ENCODE assay signal across 20 cellular contexts in the genomic region with DNA sequence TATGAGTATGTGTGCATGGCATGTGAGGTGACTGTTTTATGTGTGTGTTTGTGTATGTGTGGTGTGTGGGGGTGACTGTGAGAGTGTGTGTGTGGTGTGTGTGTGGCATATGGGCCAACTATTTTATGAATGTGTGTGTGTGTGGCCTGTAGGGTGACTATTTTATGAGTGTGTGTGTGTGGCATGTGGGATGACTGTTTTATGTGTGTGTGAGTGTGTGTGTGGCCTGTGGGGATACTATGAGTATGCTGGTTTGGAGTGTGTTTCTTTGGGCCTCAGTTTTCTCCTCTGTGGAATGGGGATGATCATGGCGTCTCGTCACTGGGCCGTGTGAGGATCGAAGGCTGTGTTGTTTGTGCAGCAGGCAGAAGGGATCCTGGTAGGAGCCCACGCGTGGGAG.
DNase-seq lines count a peak whose midpoint lies in the region; ATAC-seq, FAIRE-seq and TF ChIP-seq lines count a peak whose summit lies in the region.
"Had no signal": no experiment of that assay in that cellular context is flagged by ENCODE, and none has a peak within 500 bp of the region (broad histone marks: within the 10 kb centered on the region; RNA-seq: fewer than 3 reads in every experiment).

No MANE protein-coding gene starts in this region.

- H2AFZ ChIP-seq in mammary epithelial cell (ENCODE audit: low read depth, low read length) (no peak overlapping the region), PC-3 (ENCODE audit: low read length) (no peak overlapping the region)

- H3K9me3 Mint-ChIP-seq in Caco-2 (ENCODE audit: unreplicated experiment): no peaks in the 10 kb centered on the region
- H3K9me3 Mint-ChIP-seq: CD8-positive, alpha-beta T cell; T-helper 1 cell treated with Interleukin-12 subunit alpha and Interleukin-12 subunit beta and Interleukin-4 antibody, amounts not matched to agents 30 μg/mL and 1 μg/mL, for 36 hours had no signal

- no peaks in the 10 kb centered on the region for H3K27me3 ChIP-seq in mammary epithelial cell (ENCODE audit: insufficient read depth, low read length)
- no peaks in the 10 kb centered on the region for H3K27me3 ChIP-seq in breast epithelium
- H3K27me3 ChIP-seq in PC-3 (ENCODE audit: low read length): no peaks in the 10 kb centered on the region
- H3K27me3 ChIP-seq in Caco-2 (replicated peaks; ENCODE audit: control insufficient read depth, insufficient read depth, low read length): no peaks in the 10 kb centered on the region
- H3K27me3 ChIP-seq in tibial nerve: no peaks in the 10 kb centered on the region
- H3K27me3 ChIP-seq: ovary, spleen had no signal

- H3K9me3 ChIP-seq in mammary epithelial cell (replicated peaks; ENCODE audit: insufficient read depth, low read length): no peaks in the 10 kb centered on the region
- H3K9me3 ChIP-seq in breast epithelium: no peaks in the 10 kb centered on the region
- H3K9me3 ChIP-seq in PC-3 (ENCODE audit: low read length): no peaks in the 10 kb centered on the region
- no peaks in the 10 kb centered on the region for H3K9me3 ChIP-seq in Caco-2
- H3K9me3 ChIP-seq in tibial nerve: no peaks in the 10 kb centered on the region
- H3K9me3 ChIP-seq: ovary, spleen had no signal

- H3K4me2 ChIP-seq in mammary epithelial cell (ENCODE audit: insufficient read depth, low read depth, low read length) (no peak overlapping the region), PC-3 (ENCODE audit: low read length) (no peak overlapping the region)

- H3F3A ChIP-seq in PC-3 (ENCODE audit: low read length, unreplicated experiment): no peaks in the 10 kb centered on the region

- intact Hi-C loops in mammary epithelial cell (cut with micrococcal nuclease) (loop anchor here (10.0 kb wide), 1 partner anchor 362 kb away; no protein-coding TSS in a partner anchor), breast epithelium (cut with DNase I; ENCODE audit: low total_unique reads) (no loop called here), PC-3 (cut with micrococcal nuclease) (no loop called here), Caco-2 (cut with micrococcal nuclease; ENCODE audit: unreplicated experiment) (no loop called here)

- TF ChIP-seq CTCF in mammary epithelial cell (conservative IDR thresholded peaks at IDR 0.05 in 1 of 2, IDR thresholded peaks at IDR 0.05 in 1 of 2; ENCODE audit: extremely low read depth in 1 of 2, insufficient read depth in 1 of 2, low read depth in 1 of 2, low read length in 2 of 2) (no peak), breast epithelium (IDR thresholded peaks at IDR 0.05) (no peak), PC-3 (conservative IDR thresholded peaks at IDR 0.05; ENCODE audit: low read depth, low read length) (no peak), Caco-2 (IDR thresholded peaks at IDR 0.05; ENCODE audit: insufficient read depth in 1 of 2, low read depth in 1 of 2, low read length in 1 of 2, severe bottlenecking in 1 of 2, unreplicated experiment in 1 of 2) (no peak), tibial nerve (IDR thresholded peaks at IDR 0.05) (no peak)

- no TSS peak for BruUV-seq in mammary epithelial cell (replicated peaks; lab: Mats Ljungman, UMichigan)
- no TSS peak for BruUV-seq in PC-3 (replicated peaks; lab: Mats Ljungman, UMichigan)
- BruUV-seq in Caco-2 (replicated peaks; lab: Mats Ljungman, UMichigan): no TSS peak

- H3K27ac ChIP-seq in mammary epithelial cell (ENCODE audit: insufficient read depth, low read depth, low read length) (peak overlapping the region; percentile 94), breast epithelium (no peak overlapping the region), PC-3 (ENCODE audit: low read length) (peak overlapping the region; percentile 88), epithelial cell of prostate (peak overlapping the region; percentile 95), tibial nerve (no peak overlapping the region)
- H3K27ac ChIP-seq: ovary had no signal

- no peak overlapping the region for H3K9ac ChIP-seq in mammary epithelial cell (ENCODE audit: insufficient read depth, low read length)
- no peak overlapping the region for H3K9ac ChIP-seq in PC-3 (ENCODE audit: low read length)

- no peak overlapping the region for H3K4me3 Mint-ChIP-seq in Caco-2 (ENCODE audit: unreplicated experiment)
- H3K4me3 Mint-ChIP-seq: activated naive CD8-positive, alpha-beta T cell; CD8-positive, alpha-beta T cell; T-helper 1 cell treated with Interleukin-12 subunit alpha and Interleukin-12 subunit beta and Interleukin-4 antibody, amounts not matched to agents 30 μg/mL and 1 μg/mL, for 36 hours had no signal

- peak; percentile 66 for FAIRE-seq in urothelium cell line (lab: Jason Lieb, UNC)

- no peak for ATAC-seq in PC-3

- H3K36me3 Mint-ChIP-seq in Caco-2 (ENCODE audit: insufficient read depth, unreplicated experiment): peaks cover 13% of the 10 kb centered on the region
- H3K36me3 Mint-ChIP-seq: activated naive CD8-positive, alpha-beta T cell had no signal

- H3K4me1 ChIP-seq in mammary epithelial cell (ENCODE audit: insufficient read depth, low read length) (peaks cover 39% of the 10 kb centered on the region), breast epithelium (peaks cover 0 to 9% of the 10 kb centered on the region in 2 donors), PC-3 (ENCODE audit: insufficient read depth, low read length) (peaks cover 18% of the 10 kb centered on the region), Caco-2 (no peaks in the 10 kb centered on the region), tibial nerve (peaks cover 0 to 30% (median 0%) of the 10 kb centered on the region in 4 donors)

- H3K79me2 ChIP-seq in mammary epithelial cell (ENCODE audit: insufficient read depth, low read length) (peaks cover 73% of the 10 kb centered on the region), PC-3 (ENCODE audit: low read length) (peaks cover 60% of the 10 kb centered on the region)

- dilution Hi-C loops in mammary epithelial cell (cut with HindIII; ENCODE audit: low sequenced_read_pairs): loop anchor here (10.0 kb wide), 1 partner anchor 78 kb away; no protein-coding TSS in a partner anchor

- H4K20me1 ChIP-seq in mammary epithelial cell (ENCODE audit: insufficient read depth, low read length) (no peaks in the 10 kb centered on the region), PC-3 (ENCODE audit: low read length) (no peaks in the 10 kb centered on the region)

- H3K27me3 Mint-ChIP-seq in Caco-2 (ENCODE audit: insufficient read depth, unreplicated experiment): no peaks in the 10 kb centered on the region
- H3K27me3 Mint-ChIP-seq: activated naive CD8-positive, alpha-beta T cell had no signal

- 88% methylated on average over 6 of the region's 6 CpGs for WGBS in mammary epithelial cell (ENCODE audit: low coverage, missing lambda C conversion rate)
- 91 to 95% methylated on average over 6 of the region's 6 CpGs for WGBS in tibial nerve, 2 donors

- peaks cover under 1% of the 10 kb centered on the region for H3K4me1 Mint-ChIP-seq in Caco-2 (ENCODE audit: low read depth, unreplicated experiment)

- POLR2A ChIA-PET in PC-3 (lab: Charles Lee; ENCODE audit: unreplicated experiment) (no interaction called here), Caco-2 (lab: Charles Lee) (no interaction called here)

- H3K4me3 ChIP-seq in mammary epithelial cell (replicated peaks in 1 of 3; ENCODE audit: insufficient read depth in 1 of 3, low read depth in 2 of 3, low read length in 3 of 3) (no peak overlapping the region), breast epithelium (no peak overlapping the region), PC-3 (ENCODE audit: low read length) (no peak overlapping the region), Caco-2 (ENCODE audit: low read depth, low read length) (no peak overlapping the region), tibial nerve (no peak overlapping the region)
- H3K4me3 ChIP-seq: ovary, spleen had no signal

- TF ChIP-seq EP300 in tibial nerve (IDR thresholded peaks at IDR 0.05): no peak

- no peak for TF ChIP-seq POLR2A in breast epithelium (IDR thresholded peaks at IDR 0.05)
- no peak for TF ChIP-seq POLR2A in tibial nerve (IDR thresholded peaks at IDR 0.05)

- CTCF ChIA-PET in mammary epithelial cell (lab: Charles Lee; ENCODE audit: low non-redundant PET): no interaction called here
- CTCF ChIA-PET in PC-3 (lab: Charles Lee): no interaction called here
- CTCF ChIA-PET in Caco-2 (lab: Charles Lee): no interaction called here

- no peak for DNase-seq in mammary epithelial cell
- DNase-seq in breast epithelium (ENCODE audit: low spot score in 2 of 2): no peak
- no peak for DNase-seq in PC-3
- DNase-seq in epithelial cell of prostate (ENCODE audit: low read depth, low spot score): peak; percentile 60
- DNase-seq in urothelium cell line (ENCODE audit: low spot score): no peak
- no peak for DNase-seq in amniotic stem cell (lab: John Stamatoyannopoulos, UW)
- no peak for DNase-seq in Caco-2
- no peak for DNase-seq in tibial nerve (ENCODE audit: low spot score in 2 of 2)
- DNase-seq: activated CD4-positive, CD25-positive, alpha-beta regulatory T cell; activated CD8-positive, alpha-beta memory T cell treated with anti-CD3 and anti-CD28 coated beads, Interleukin-2, amount 50 U/mL, for 48 hours; CD8-positive, alpha-beta T cell; central memory CD4-positive, alpha-beta T cell; effector memory CD4-positive, alpha-beta T cell; foreskin melanocyte; NCI-H1436 treated with DMSO at 0.1 percent for 48 hours; NK-92 treated with Interleukin-12 subunit alpha and Interleukin-12 subunit beta, amount 100 ng/mL, for 24 hours; ovary; spleen had no signal

- H3K27ac Mint-ChIP-seq in Caco-2 (ENCODE audit: unreplicated experiment): no peak overlapping the region
- H3K27ac Mint-ChIP-seq: activated naive CD8-positive, alpha-beta T cell; CD8-positive, alpha-beta T cell; T-helper 1 cell treated with Interleukin-12 subunit alpha and Interleukin-12 subunit beta and Interleukin-4 antibody, amounts not matched to agents 30 μg/mL and 1 μg/mL, for 36 hours had no signal

- in situ Hi-C loops in mammary epithelial cell (cut with MboI; ENCODE audit: low sequenced_read_pairs in 2 of 2): loop anchor here in 1 of 2 donors (10.0 kb wide), 1 partner anchor 222 kb away; no protein-coding TSS in a partner anchor

- H3K9me2 ChIP-seq in PC-3 (replicated peaks; ENCODE audit: low read length): no peaks in the 10 kb centered on the region

- peaks cover 2% of the 10 kb centered on the region for H3K36me3 ChIP-seq in mammary epithelial cell (ENCODE audit: insufficient read depth, low read length)
- H3K36me3 ChIP-seq in breast epithelium: no peaks in the 10 kb centered on the region
- peaks cover 7% of the 10 kb centered on the region; the same call in 1 of the 2 replicates for H3K36me3 ChIP-seq in PC-3 (ENCODE audit: low read depth, low read length)
- H3K36me3 ChIP-seq in Caco-2 (ENCODE audit: control insufficient read depth, insufficient read depth, low read length): no peaks in the 10 kb centered on the region
- peaks cover 0 to 4% (median 0%) of the 10 kb centered on the region in 3 donors for H3K36me3 ChIP-seq in tibial nerve
- H3K36me3 ChIP-seq: ovary had no signal

Comparison
In these comparisons a context has a peak if more than half of its experiments do, and no peak if none do; other contexts are left out.
1. H3K27ac ChIP-seq: peak in mammary epithelial cell (single experiment), PC-3 (single experiment) and epithelial cell of prostate (single experiment); none in breast epithelium (0 of 2) and tibial nerve (0 of 4).